In genomic region chr2:96604104-96604503, GRCh38 we compare ENCODE assay signal across 14 cellular contexts. TPM values are rescaled to one million over a fixed set of nuclear protein-coding genes. Genes with fewer than 3 reads are reported as not detected.
DNase-seq lines count a peak whose midpoint lies in the region; ATAC-seq, FAIRE-seq and TF ChIP-seq lines count a peak whose summit lies in the region.
"Had no signal": no experiment of that assay in that cellular context is flagged by ENCODE, and none has a peak within 500 bp of the region (broad histone marks: within the 10 kb centered on the region; RNA-seq: fewer than 3 reads in every experiment).

No MANE protein-coding gene starts in this region.

- H3K36me3 ChIP-seq in vagina (peaks cover 6 to 80% of the 10 kb centered on the region in 2 donors), uterus (no peaks in the 10 kb centered on the region)

- intact Hi-C loops in vagina (cut with DNase I) (no loop called here), uterus (cut with DNase I; ENCODE audit: low total_unique reads) (no loop called here)

- TF ChIP-seq CTCF in A549 (IDR thresholded peaks at IDR 0.05) (no peak), GM20000 (IDR thresholded peaks at IDR 0.05; ENCODE audit: extremely low read depth, missing control alignments) (peak; percentile 4), VCaP (conservative IDR thresholded peaks at IDR 0.05) (peak; percentile 49), foreskin keratinocyte (conservative IDR thresholded peaks at IDR 0.05) (peak; percentile 25), vagina (IDR thresholded peaks at IDR 0.05) (no peak), uterus (IDR thresholded peaks at IDR 0.05) (no peak)

- H3K4me3 ChIP-seq in A549 (no peak overlapping the region), vagina (no peak overlapping the region), uterus (no peak overlapping the region)
- H3K4me3 ChIP-seq: left lung had no signal

- H3K27me3 ChIP-seq in foreskin keratinocyte (no peaks in the 10 kb centered on the region), vagina (no peaks in the 10 kb centered on the region), uterus (no peaks in the 10 kb centered on the region)
- H3K27me3 ChIP-seq: left lung had no signal

- no peak for TF ChIP-seq EP300 in A549 (IDR thresholded peaks at IDR 0.05)

- H3K9me3 ChIP-seq in A549: no peaks in the 10 kb centered on the region
- no peaks in the 10 kb centered on the region for H3K9me3 ChIP-seq in vagina
- H3K9me3 ChIP-seq in uterus: no peaks in the 10 kb centered on the region
- H3K9me3 ChIP-seq: left lung had no signal

- TF ChIP-seq RAD21 in A549 (conservative IDR thresholded peaks at IDR 0.05 in 1 of 2, IDR thresholded peaks at IDR 0.05 in 1 of 2): peak in 1 of 2 experiments; percentile 27; a peak in 1 of 5 replicates

- no peak for FAIRE-seq in A549 (lab: Jason Lieb, UNC)
- FAIRE-seq: urothelium cell line had no signal

- CTCF ChIA-PET in A549 (lab: Yijun Ruan, JAX): interaction anchor here (0.6 to 2.3 kb wide), 8 partner anchors 9 to 196 kb away, joined by 3 to 11 read pairs (median 4); no protein-coding TSS in a partner anchor

- H3K27ac ChIP-seq in A549 (peak overlapping the region in 1 of 2 experiments; percentile 30; a peak in 1 of 6 replicates), VCaP (peak overlapping the region; percentile 76), foreskin keratinocyte (no peak overlapping the region), vagina (no peak overlapping the region), uterus (no peak overlapping the region)
- H3K27ac ChIP-seq: left lung had no signal

- H3K4me1 ChIP-seq in A549 (peaks cover 30% of the 10 kb centered on the region), foreskin keratinocyte (peaks cover 7% of the 10 kb centered on the region), vagina (no peaks in the 10 kb centered on the region), uterus (no peaks in the 10 kb centered on the region)

- TF ChIP-seq POLR2A in A549 (IDR thresholded peaks at IDR 0.05; ENCODE audit: low read length) (no peak), vagina (IDR thresholded peaks at IDR 0.05) (no peak), uterus (IDR thresholded peaks at IDR 0.05) (no peak)

- DNase-seq in A549 (ENCODE audit: low read depth in 1 of 2, low spot score in 1 of 2) (peak; percentile 27 to 47), GM20000 (ENCODE audit: low spot score) (no peak), foreskin keratinocyte (no peak), vagina (ENCODE audit: extremely low spot score in 2 of 2) (no peak), NCI-H2171 (lab: John Stamatoyannopoulos, UW) (no peak), uterus (no peak)
- DNase-seq: activated CD8-positive, alpha-beta T cell treated with anti-CD3 and anti-CD28 coated beads for 36 hours; activated naive CD4-positive, alpha-beta T cell; left lung; nephron progenitor cell had no signal

- no peak overlapping the region for H3K4me2 ChIP-seq in A549

- 95% methylated on average over 2 of the region's 2 CpGs for WGBS in A549 (ENCODE audit: missing lambda C conversion rate)

- ATAC-seq in A549 (peak; percentile 83 to 85), foreskin keratinocyte (peak; percentile 33), HG03135 (IDR thresholded peaks at IDR 0.05; ENCODE audit: unreplicated experiment) (no peak)
- ATAC-seq: activated CD8-positive, alpha-beta T cell treated with anti-CD3 and anti-CD28 coated beads for 36 hours; left lung had no signal

- POLR2A ChIA-PET in A549 (lab: Yijun Ruan, JAX): interaction anchor here (1.5 kb wide), 1 partner anchor 34 kb away, joined by 3 read pairs; no protein-coding TSS in a partner anchor

TF ChIP-seq in A549, 52 proteins besides CTCF, POLR2A, EP300 and RAD21:
- TF ChIP-seq RNF2 (IDR thresholded peaks at IDR 0.05; ENCODE audit: borderline replicate concordance, low read depth) (no peak), HDAC2 (IDR thresholded peaks at IDR 0.05) (no peak), CHD2 (IDR thresholded peaks at IDR 0.05; ENCODE audit: low read length, partially characterized antibody) (no peak), NPAS2 (CRISPR knock-in tag; IDR thresholded peaks at IDR 0.05; ENCODE audit: borderline replicate concordance) (no peak), JUN (IDR thresholded peaks at IDR 0.05) (no peak), CBX2 (IDR thresholded peaks at IDR 0.05; ENCODE audit: borderline replicate concordance, low read depth) (no peak)

RNA-seq across cellular contexts. Expression of gene KANSL3, which starts 34.0 kb away (rescaled TPM):
- polyA plus RNA-seq in A549 (2011; rRNA removed) (23.0 and 33.1 TPM in 2 replicates), A549 (2017; fragmentation: RNase III; extraction: RNeasy Plus Mini Kit Qiagen cat#74134 plus additional on column Dnase treatment) (25.2 to 26.7 TPM (median 25.9 TPM) in 3 replicates), foreskin keratinocyte (7.9 and 8.6 TPM in 2 replicates)
- 17.2 and 21.3 TPM in 2 replicates for polyA plus RNA-seq in A549 (2012; cell fraction: cytosol; rRNA removed)
- 54.8 and 76.8 TPM in 2 replicates for polyA plus RNA-seq in A549 (2012; cell fraction: nucleus; rRNA removed)
- 104 and 122 TPM in 2 replicates for polyA minus RNA-seq in A549 (2011; rRNA and poly(A)+ RNA removed)
- total RNA-seq in foreskin keratinocyte (22.5 and 24.2 TPM in 2 replicates), vagina (41.7 TPM), uterus (10 to 100 TPM; 13.5 to 73.0 (median 62.1) TPM)

RNA-seq across cellular contexts. Expression of gene FER1L5, which starts 38.5 kb away (rescaled TPM):
- polyA plus RNA-seq in A549 (2011; rRNA removed) (0.01 TPM in 2 replicates), A549 (2017; fragmentation: RNase III; extraction: RNeasy Plus Mini Kit Qiagen cat#74134 plus additional on column Dnase treatment) (not detected in 3 replicates), foreskin keratinocyte (0.03 and 0.04 TPM in 2 replicates)
- 0.01 TPM in 1 of 2 replicates, not detected in the other for polyA plus RNA-seq in A549 (2012; cell fraction: cytosol; rRNA removed)
- 0.04 TPM in 1 of 2 replicates, not detected in the other for polyA plus RNA-seq in A549 (2012; cell fraction: nucleus; rRNA removed)
- 0.10 TPM in 1 of 2 replicates, not detected in the other for polyA minus RNA-seq in A549 (2011; rRNA and poly(A)+ RNA removed)
- total RNA-seq in foreskin keratinocyte (0.18 and 0.20 TPM in 2 replicates), vagina (0.74 TPM), uterus (1 to 10 TPM in 1 of 4 donors, under 1 TPM in 1, not detected in 2; 0.40 to 1.6 TPM)
- total RNA-seq: activated CD8-positive, alpha-beta T cell treated with anti-CD3 and anti-CD28 coated beads for 36 hours; T-helper 2 cell treated with Interferon-gamma antibody and Interleukin-4, amounts not matched to agents 100 ng/mL and 5 ng/mL, for 36 hours had no signal

Comparison
In these comparisons a context has a peak if more than half of its experiments do, and no peak if none do; other contexts are left out.
1. DNase-seq: peak in A549 (2 of 2); none in GM20000 (single experiment), foreskin keratinocyte (0 of 2), vagina (0 of 2), NCI-H2171 (single experiment) and uterus (0 of 2).
2. CTCF ChIP-seq: peak in GM20000 (single experiment), VCaP (single experiment) and foreskin keratinocyte (single experiment); none in A549 (single experiment), vagina (0 of 3) and uterus (0 of 4).